ENCODE assay signal across 14 cellular contexts in the genomic region with DNA sequence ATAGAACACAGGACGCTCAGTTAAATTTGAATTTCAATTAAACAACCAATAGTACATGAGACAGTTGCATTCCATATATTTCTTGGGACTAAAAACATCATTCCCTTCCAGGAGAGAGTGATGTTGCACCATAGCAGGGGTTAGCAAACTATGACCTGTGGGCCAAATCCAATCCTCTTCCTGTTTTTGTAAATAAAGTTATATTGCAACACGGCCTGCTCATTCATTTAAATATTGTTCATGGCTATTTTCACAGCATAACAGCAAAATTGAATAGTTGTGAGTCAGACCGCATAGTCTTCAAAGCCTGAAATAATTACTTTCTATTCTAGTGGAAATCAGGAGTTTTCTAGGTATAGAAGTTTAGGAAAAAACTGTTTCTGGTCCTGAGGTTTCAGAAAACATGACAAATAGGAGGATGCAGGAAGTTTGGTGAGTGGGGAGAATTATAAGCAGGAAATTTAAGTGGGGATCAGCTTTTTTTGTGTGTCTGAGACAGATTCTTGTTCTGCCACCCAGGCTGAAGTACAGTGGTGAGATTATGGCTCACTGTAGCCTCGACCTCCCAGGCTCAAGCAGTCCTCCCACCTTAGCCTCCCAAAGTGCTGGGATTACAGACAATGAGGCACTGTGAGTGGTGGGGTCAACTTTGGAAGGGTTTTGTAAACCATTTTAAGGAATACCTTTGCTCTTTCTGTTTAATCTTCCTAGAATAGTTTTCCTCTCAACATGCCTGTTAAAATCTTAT.
A peak's percentile ranks its signal among the peaks of the same experiment; 100 is the strongest.
DNase-seq lines count a peak whose midpoint lies in the region; ATAC-seq and TF ChIP-seq lines count a peak whose summit lies in the region.
"Had no signal": no experiment of that assay in that cellular context is flagged by ENCODE, and none has a peak within 500 bp of the region (broad histone marks: within the 10 kb centered on the region; RNA-seq: fewer than 3 reads in every experiment).

No MANE protein-coding gene starts in this region.

- 20% methylated on average over 4 of the region's 4 CpGs for WGBS in right lobe of liver (ENCODE audit: insufficient coverage, low coverage, low lambda C conversion rate, missing lambda C conversion rate)

- intact Hi-C loops in Caco-2 (cut with micrococcal nuclease; ENCODE audit: unreplicated experiment) (no loop called here), breast epithelium (cut with DNase I; ENCODE audit: low total_unique reads) (no loop called here), right lobe of liver (cut with DNase I) (no loop called here)

- TF ChIP-seq CTCF in Caco-2 (IDR thresholded peaks at IDR 0.05; ENCODE audit: insufficient read depth in 1 of 2, low read depth in 1 of 2, low read length in 1 of 2, severe bottlenecking in 1 of 2, unreplicated experiment in 1 of 2), result no peak
- no peak for TF ChIP-seq CTCF in breast epithelium (IDR thresholded peaks at IDR 0.05)
- TF ChIP-seq CTCF in right lobe of liver (IDR thresholded peaks at IDR 0.05), result no peak

- TF ChIP-seq POLR2A in breast epithelium (IDR thresholded peaks at IDR 0.05) (no peak), right lobe of liver (IDR thresholded peaks at IDR 0.05) (peak; percentile 60)

- CTCF ChIA-PET in Caco-2 (lab: Charles Lee), result no interaction called here

- DNase-seq in Caco-2 (no peak), NCI-H460 (ENCODE audit: extremely low read depth, low read depth) (peak; percentile 86), breast epithelium (ENCODE audit: low spot score in 2 of 2) (no peak), right lobe of liver (peak in 1 of 3 donors; percentile 70), cortex of kidney (lab: John Stamatoyannopoulos, UW) (no peak), NCI-H2196 (lab: John Stamatoyannopoulos, UW; ENCODE audit: unreplicated experiment) (no peak), islet precursor cell (no peak)
- DNase-seq: activated T-cell treated with anti-CD3 and anti-CD28 coated beads, Interleukin-2, amount 50 U/mL, for 48 hours; COR-L47; left ventricle myocardium superior; NCI-H187 treated with DMSO at 0.1 percent for 48 hours had no signal

- no peaks in the 10 kb centered on the region for H3K9me3 Mint-ChIP-seq in Caco-2 (ENCODE audit: unreplicated experiment)

- peak overlapping the region; percentile 7 to 27 for H3K27ac ChIP-seq in breast epithelium
- peak overlapping the region; percentile 67 to 79 (median 73) for H3K27ac ChIP-seq in right lobe of liver
- H3K27ac ChIP-seq: parathyroid adenoma, VCaP had no signal

- peaks cover 5% of the 10 kb centered on the region for H3K36me3 Mint-ChIP-seq in Caco-2 (ENCODE audit: insufficient read depth, unreplicated experiment)

- H3K27ac Mint-ChIP-seq in Caco-2 (ENCODE audit: unreplicated experiment), result peak overlapping the region; percentile 35

- H3K9me3 ChIP-seq in Caco-2 (no peaks in the 10 kb centered on the region), breast epithelium (no peaks in the 10 kb centered on the region), right lobe of liver (peaks cover 0 to 2% (median 0%) of the 10 kb centered on the region in 4 donors)

- no TSS peak for BruUV-seq in Caco-2 (replicated peaks; lab: Mats Ljungman, UMichigan)

- ATAC-seq in right lobe of liver (peak; percentile 67 to 88 (median 75)), HG03439 (IDR thresholded peaks at IDR 0.05; ENCODE audit: unreplicated experiment) (no peak)
- ATAC-seq: left ventricle myocardium superior had no signal

- H3K4me1 Mint-ChIP-seq in Caco-2 (ENCODE audit: low read depth, unreplicated experiment), result peaks cover 33% of the 10 kb centered on the region

- POLR2A ChIA-PET in Caco-2 (lab: Charles Lee), result no interaction called here

- H3K4me3 Mint-ChIP-seq in Caco-2 (ENCODE audit: unreplicated experiment), result no peak overlapping the region

- H3K4me1 ChIP-seq in Caco-2 (peaks cover 18% of the 10 kb centered on the region; the same call in 1 of the 2 replicates), breast epithelium (peaks cover 10 to 12% of the 10 kb centered on the region in 2 donors), right lobe of liver (peaks cover 0 to 39% (median 21%) of the 10 kb centered on the region in 4 donors)

- no peaks in the 10 kb centered on the region for H3K27me3 Mint-ChIP-seq in Caco-2 (ENCODE audit: insufficient read depth, unreplicated experiment)

- H3K36me3 ChIP-seq in Caco-2 (ENCODE audit: control insufficient read depth, insufficient read depth, low read length) (no peaks in the 10 kb centered on the region), breast epithelium (no peaks in the 10 kb centered on the region), right lobe of liver (no peaks in the 10 kb centered on the region)

- H3K4me3 ChIP-seq in Caco-2 (ENCODE audit: low read depth, low read length) (no peak overlapping the region), breast epithelium (no peak overlapping the region), right lobe of liver (no peak overlapping the region)

- no peaks in the 10 kb centered on the region for H3K27me3 ChIP-seq in Caco-2 (replicated peaks; ENCODE audit: control insufficient read depth, insufficient read depth, low read length)
- no peaks in the 10 kb centered on the region for H3K27me3 ChIP-seq in breast epithelium
- no peaks in the 10 kb centered on the region for H3K27me3 ChIP-seq in right lobe of liver
